Comparison of ENCODE assay signal across 8 cellular contexts in genomic region chr19:45885556-45886426, GRCh38. TPM values are rescaled to one million over a fixed set of nuclear protein-coding genes. Genes with fewer than 3 reads are reported as not detected.
DNase-seq lines count a peak whose midpoint lies in the region; ATAC-seq, FAIRE-seq and TF ChIP-seq lines count a peak whose summit lies in the region.

TSS of gene IRF2BP1 (minus strand) at chr19:45886141. CDS start at chr19:45885774, 367 bp downstream.

- RAD21 ChIA-PET in HCT116 (lab: Charles Lee; ENCODE audit: low non-redundant PET in 1 of 2, low total read pairs in 2 of 2, uncharacterized antibody in 2 of 2, unreplicated experiment in 2 of 2): interaction anchor here in 1 of 2 experiments (1.2 kb wide), 1 partner anchor 22 kb away, joined by 6 read pairs; the partner anchor contains the start of gene FOXA3

- H3K4me2 ChIP-seq in HCT116 (ENCODE audit: low read length): peak within 1 kb of the TSS; percentile 89

- intact Hi-C loops in HCT116 (cut with micrococcal nuclease): loop anchor here (1.0 to 2.0 kb wide), 2 partner anchors 17 to 22 kb away; partner anchors contain the start of genes MYPOP and SYMPK

- CTCF ChIA-PET in HCT116 (lab: Charles Lee): interaction anchor here (0.9 to 2.4 kb wide), 7 partner anchors 15 to 192 kb away, joined by 3 to 28 read pairs (median 5); partner anchors contain the start of genes FOXA3, MYPOP and SYMPK

- peak; percentile 66 for ATAC-seq in HCT116

- H3K4me3 ChIP-seq in HCT116 (replicated peaks in 1 of 2; ENCODE audit: low read depth in 1 of 2, low read length in 2 of 2): peak within 1 kb of the TSS; percentile 71 to 75
- H3K4me3 ChIP-seq in neutrophil (ENCODE audit: low read depth in 1 of 2, low read length in 1 of 2): peak within 1 kb of the TSS; percentile 76 to 83
- peak within 1 kb of the TSS; percentile 76 to 93 (median 86) for H3K4me3 ChIP-seq in subcutaneous abdominal adipose tissue (ENCODE audit: low read depth in 1 of 5, low read length in 5 of 5)

- TF ChIP-seq CTCF in HCT116 (IDR thresholded peaks at IDR 0.05 in 2 of 3, conservative IDR thresholded peaks at IDR 0.05 in 1 of 3; ENCODE audit: borderline replicate concordance in 1 of 3, insufficient read depth in 1 of 3, low read depth in 2 of 3, low read length in 2 of 3): no peak
- peak; percentile 40 for TF ChIP-seq CTCF in neutrophil (IDR thresholded peaks at IDR 0.05)

- DNase-seq in ELF-1 (ENCODE audit: low read depth, low spot score) (peak; percentile 94), HCT116 (ENCODE audit: low read depth, low spot score) (peak; percentile 84), NAMALWA (ENCODE audit: low spot score) (peak; percentile 96), SK-N-DZ (ENCODE audit: low spot score) (peak; percentile 83), frontal cortex (ENCODE audit: low spot score in 2 of 2) (peak; percentile 93 to 97)
- peak; percentile 91 for DNase-seq in activated naive CD4-positive, alpha-beta T cell treated with Interleukin-2 at 50 U/mL for 16 hours

- no peak for TF ChIP-seq POLR2A in HCT116 (IDR thresholded peaks at IDR 0.05; ENCODE audit: borderline replicate concordance, extremely low read depth, insufficient read depth, insufficient read length)

- FAIRE-seq in frontal cortex (lab: Jason Lieb, UNC): no peak

- no peaks in the 10 kb centered on the region for H3K9me3 ChIP-seq in HCT116 (ENCODE audit: control insufficient read depth in 1 of 2, insufficient read depth in 1 of 2, low read depth in 1 of 2, low read length in 2 of 2)
- no peaks in the 10 kb centered on the region for H3K9me3 ChIP-seq in neutrophil
- no peaks in the 10 kb centered on the region for H3K9me3 ChIP-seq in subcutaneous abdominal adipose tissue (ENCODE audit: control insufficient read depth in 5 of 5, low read length in 5 of 5)

- TF ChIP-seq RAD21 in HCT116 (IDR thresholded peaks at IDR 0.05; ENCODE audit: low read depth): no peak

- peaks cover 15% of the 10 kb centered on the region for H3K79me2 ChIP-seq in HCT116 (ENCODE audit: insufficient read depth, low read length)

- H3K27ac ChIP-seq in HCT116 (ENCODE audit: low read depth, low read length) (peak within 1 kb of the TSS; percentile 91), neutrophil (peak within 1 kb of the TSS; percentile 90), subcutaneous abdominal adipose tissue (ENCODE audit: low read depth, low read length) (peak within 1 kb of the TSS; percentile 92)

- H3K27me3 ChIP-seq in HCT116 (ENCODE audit: insufficient read depth, low read length) (no peaks in the 10 kb centered on the region), neutrophil (peaks cover 24% of the 10 kb centered on the region), subcutaneous abdominal adipose tissue (ENCODE audit: control insufficient read depth in 5 of 5, insufficient read depth in 4 of 5, low read length in 5 of 5) (no peaks in the 10 kb centered on the region)

- H3K36me3 ChIP-seq in HCT116 (ENCODE audit: control insufficient read depth in 1 of 2, insufficient read depth in 2 of 2, low read length in 2 of 2) (no peaks in the 10 kb centered on the region), neutrophil (peaks cover 12% of the 10 kb centered on the region), subcutaneous abdominal adipose tissue (ENCODE audit: control insufficient read depth in 5 of 5, insufficient read depth in 5 of 5, low read length in 5 of 5) (peaks cover 0 to 15% (median 3%) of the 10 kb centered on the region in 5 donors)

- POLR2A ChIA-PET in HCT116 (lab: Charles Lee): interaction anchor here (0.7 to 1.2 kb wide), 7 partner anchors 16 to 113 kb away, joined by 3 to 13 read pairs (median 5); partner anchors contain the start of genes CCDC61, FOXA3, MYPOP and SYMPK

- H3K9me2 ChIP-seq in HCT116 (ENCODE audit: insufficient read depth): no peaks in the 10 kb centered on the region

- H2AFZ ChIP-seq in HCT116 (ENCODE audit: low read depth, low read length, poor library complexity, severe bottlenecking): peak within 1 kb of the TSS; percentile 44

- no peaks in the 10 kb centered on the region for H4K20me1 ChIP-seq in HCT116 (ENCODE audit: insufficient read depth)

- BruUV-seq in HCT116 (replicated peaks; lab: Mats Ljungman, UMichigan): no TSS peak

- H3K9ac ChIP-seq in HCT116 (ENCODE audit: low read length) (peak within 1 kb of the TSS; percentile 82), subcutaneous abdominal adipose tissue (ENCODE audit: low read length in 5 of 5) (peak within 1 kb of the TSS; percentile 87 to 98 (median 93))

- peaks cover 21 to 47% of the 10 kb centered on the region in 2 experiments for H3K4me1 ChIP-seq in HCT116 (ENCODE audit: control insufficient read depth in 1 of 2, insufficient read depth in 2 of 2, low read length in 2 of 2)
- H3K4me1 ChIP-seq in neutrophil (ENCODE audit: control insufficient read depth in 1 of 2, insufficient read depth in 1 of 2, low read depth in 1 of 2, low read length in 1 of 2): peaks cover 26 to 42% of the 10 kb centered on the region in 2 experiments
- H3K4me1 ChIP-seq in subcutaneous abdominal adipose tissue (ENCODE audit: control insufficient read depth in 5 of 5, insufficient read depth in 5 of 5, low read length in 5 of 5): peaks cover 3 to 44% (median 42%) of the 10 kb centered on the region in 5 donors

TF ChIP-seq in HCT116, 20 proteins besides CTCF, POLR2A, EP300 and RAD21:
- peak; percentile 71 for TF ChIP-seq POLR2AphosphoS5 (IDR thresholded peaks at IDR 0.05; ENCODE audit: low read depth, low read length)
- no peak for TF ChIP-seq FOSL1 (IDR thresholded peaks at IDR 0.05; ENCODE audit: low read depth)
- peak; percentile 56 for TF ChIP-seq SP1 (IDR thresholded peaks at IDR 0.05; ENCODE audit: low read depth)
- peak; percentile 47; the same call in 1 of the 2 replicates for TF ChIP-seq MAX (IDR thresholded peaks at IDR 0.05)
- peak; percentile 50 for TF ChIP-seq YY1 (IDR thresholded peaks at IDR 0.05; ENCODE audit: extremely low read depth, insufficient replicate concordance, low read depth, low read length)
- TF ChIP-seq ZFX (IDR thresholded peaks at IDR 0.05): peak; percentile 91
- peak; percentile 44 for TF ChIP-seq TCF7L2 (IDR thresholded peaks at IDR 0.05; ENCODE audit: borderline replicate concordance, extremely low read depth, insufficient read depth, insufficient read length)
- TF ChIP-seq ZNF274 (IDR thresholded peaks at IDR 0.05; ENCODE audit: low read depth, low read length): no peak

RNA-seq across cellular contexts. Expression of gene IRF2BP1, which starts in this region (rescaled TPM):
- total RNA-seq in HCT116 (2021; ENCODE audit: unreplicated experiment) (33.9 TPM), frontal cortex (36.7 TPM)
- polyA plus RNA-seq in HCT116 (2012): 18.9 and 19.0 TPM in 2 replicates
- 17.9 and 24.2 TPM in 2 replicates for polyA plus RNA-seq in SK-N-DZ (2014; cell fraction: cytosol; rRNA removed)
- 11.2 and 14.6 TPM in 2 replicates for polyA plus RNA-seq in SK-N-DZ (2014; cell fraction: nucleus; rRNA removed)

Comparison
In these comparisons a context has a peak if more than half of its experiments do, and no peak if none do; other contexts are left out.
1. Peak in every context shown above with its lines: DNase-seq, ATAC-seq, H3K4me3 ChIP-seq and H3K27ac ChIP-seq.